2 cellular contexts compared by ENCODE assay signal in the genomic region with DNA sequence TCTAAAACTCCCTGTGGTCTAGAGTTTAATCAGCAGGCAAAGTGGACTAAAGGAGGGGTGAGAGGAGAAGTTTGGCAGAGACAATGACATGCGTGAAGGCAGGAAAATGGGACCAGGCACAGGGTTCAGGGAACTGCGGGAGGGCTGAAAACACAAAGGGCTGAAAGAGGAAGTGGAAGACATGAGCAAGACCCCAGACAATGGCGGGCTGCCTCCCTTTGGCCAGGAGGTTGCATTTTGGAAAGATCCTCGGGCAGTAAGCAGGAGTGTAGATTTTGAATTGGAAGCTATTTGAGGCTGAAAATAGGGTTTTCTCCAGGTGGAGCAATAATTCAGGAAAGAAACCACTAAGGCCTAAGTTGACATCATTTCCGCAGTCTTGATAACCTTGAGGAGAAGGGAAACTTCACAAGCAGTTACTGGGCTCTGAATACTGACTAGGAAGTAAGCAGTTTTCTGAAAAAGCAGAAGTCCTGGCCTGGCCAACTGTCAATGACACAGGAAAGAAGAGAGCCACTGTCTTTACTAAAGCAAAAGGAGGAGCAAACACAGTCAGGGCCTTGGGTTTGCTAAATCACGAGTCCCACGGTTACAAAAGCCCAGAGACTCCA.
TF ChIP-seq lines count a peak whose summit lies in the region.

No MANE protein-coding gene starts in this region.

TF ChIP-seq in liver, 16 proteins besides CTCF, POLR2A, EP300 and RAD21 (continued from another document):
- no peak for TF ChIP-seq HNF4A (conservative IDR thresholded peaks at IDR 0.05)
- peak; percentile 55 for TF ChIP-seq NR2F2 (IDR thresholded peaks at IDR 0.05)

TF ChIP-seq in HepG2, 621 proteins besides CTCF, POLR2A, EP300 and RAD21 (continued from another document):
- TF ChIP-seq, protein P1, sequence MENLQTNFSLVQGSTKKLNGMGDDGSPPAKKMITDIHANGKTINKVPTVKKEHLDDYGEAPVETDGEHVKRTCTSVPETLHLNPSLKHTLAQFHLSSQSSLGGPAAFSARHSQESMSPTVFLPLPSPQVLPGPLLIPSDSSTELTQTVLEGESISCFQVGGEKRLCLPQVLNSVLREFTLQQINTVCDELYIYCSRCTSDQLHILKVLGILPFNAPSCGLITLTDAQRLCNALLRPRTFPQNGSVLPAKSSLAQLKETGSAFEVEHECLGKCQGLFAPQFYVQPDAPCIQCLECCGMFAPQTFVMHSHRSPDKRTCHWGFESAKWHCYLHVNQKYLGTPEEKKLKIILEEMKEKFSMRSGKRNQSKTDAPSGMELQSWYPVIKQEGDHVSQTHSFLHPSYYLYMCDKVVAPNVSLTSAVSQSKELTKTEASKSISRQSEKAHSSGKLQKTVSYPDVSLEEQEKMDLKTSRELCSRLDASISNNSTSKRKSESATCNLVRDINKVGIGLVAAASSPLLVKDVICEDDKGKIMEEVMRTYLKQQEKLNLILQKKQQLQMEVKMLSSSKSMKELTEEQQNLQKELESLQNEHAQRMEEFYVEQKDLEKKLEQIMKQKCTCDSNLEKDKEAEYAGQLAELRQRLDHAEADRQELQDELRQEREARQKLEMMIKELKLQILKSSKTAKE (CRISPR knock-in tag; IDR thresholded peaks at IDR 0.05; ENCODE audit: borderline replicate concordance): no peak
- no peak for TF ChIP-seq ZNF326 (CRISPR knock-in tag; IDR thresholded peaks at IDR 0.05; ENCODE audit: borderline replicate concordance)
